In the genomic region with DNA sequence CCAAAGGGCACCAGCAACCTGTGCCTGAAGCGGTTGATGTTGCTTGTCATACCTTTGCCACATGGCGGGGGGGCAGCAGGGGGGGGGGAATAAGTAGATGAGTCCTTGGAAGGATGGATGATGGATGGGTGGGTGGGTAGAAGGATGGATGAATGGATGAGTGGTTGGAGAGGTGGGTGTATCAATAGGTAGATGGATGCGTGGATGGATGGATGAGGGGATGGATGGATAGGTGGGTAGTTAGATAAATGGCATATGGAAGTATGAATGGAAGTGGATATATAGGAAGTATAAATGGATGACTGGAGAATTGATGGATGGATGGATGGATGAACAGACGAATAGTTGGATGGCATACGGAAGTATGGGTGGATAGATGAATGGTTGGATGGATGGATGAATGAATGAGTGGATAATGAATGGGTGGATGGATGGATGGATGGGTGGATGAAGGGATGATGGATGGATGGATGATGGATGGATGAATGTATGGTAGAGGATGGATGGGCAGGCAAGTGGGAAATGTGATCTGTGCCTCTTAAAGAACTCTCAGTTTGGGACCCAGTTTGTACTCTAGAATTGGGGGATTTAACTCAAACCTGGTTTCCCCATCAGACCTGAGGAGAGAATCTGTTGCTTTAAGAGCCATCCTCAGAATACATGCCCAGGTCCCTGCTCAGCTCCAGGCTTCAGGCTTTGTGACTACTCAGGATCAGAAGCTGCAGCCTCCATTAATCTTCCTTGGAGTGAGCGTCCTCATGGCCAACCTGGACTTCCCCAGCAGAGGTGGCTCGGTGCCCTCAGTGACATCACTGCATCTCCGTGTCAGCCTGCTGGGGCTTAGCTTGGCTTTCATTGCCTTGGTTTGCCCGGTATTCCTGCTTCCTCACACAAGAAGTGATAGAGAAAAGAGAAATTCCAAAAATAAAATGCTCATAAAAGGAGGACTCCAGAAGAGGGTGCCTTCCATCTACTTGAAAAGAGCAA, we compare ENCODE assay signal across 18 cellular contexts. TPM values are rescaled to one million over a fixed set of nuclear protein-coding genes. Genes with fewer than 3 reads are reported as not detected.
DNase-seq lines count a peak whose midpoint lies in the region; ATAC-seq, FAIRE-seq and TF ChIP-seq lines count a peak whose summit lies in the region.
"Had no signal": no experiment of that assay in that cellular context is flagged by ENCODE, and none has a peak within 500 bp of the region (broad histone marks: within the 10 kb centered on the region; RNA-seq: fewer than 3 reads in every experiment).

No MANE protein-coding gene starts in this region.

- H3K27ac ChIP-seq in H1 (ENCODE audit: low read depth, low read length) (no peak overlapping the region), brain microvascular endothelial cell (no peak overlapping the region), Karpas-422 (ENCODE audit: low read length) (no peak overlapping the region)
- H3K27ac ChIP-seq: coronary artery, RWPE1 had no signal

- CTCF ChIA-PET in activated CD4-positive, alpha-beta memory T cell treated with anti-CD3 and anti-CD28 coated beads for 36 hours (lab: Charles Lee), result no interaction called here
- CTCF ChIA-PET in H1 (lab: Charles Lee; ENCODE audit: partially characterized antibody), result interaction anchor here (0.9 to 1.3 kb wide), 4 partner anchors 10 to 78 kb away, joined by 3 to 5 read pairs (median 4); no protein-coding TSS in a partner anchor

- H3K79me2 ChIP-seq in H1 (ENCODE audit: control insufficient read depth in 1 of 2, insufficient read depth in 2 of 2, low read length in 2 of 2), result no peaks in the 10 kb centered on the region
- no peaks in the 10 kb centered on the region for H3K79me2 ChIP-seq in Karpas-422 (ENCODE audit: low read length)

- no peaks in the 10 kb centered on the region for H3K27me3 Mint-ChIP-seq in stimulated activated naive CD8-positive, alpha-beta T cell treated with anti-CD3 and anti-CD28 coated beads, Interleukin-15, Interleukin-2, amounts not matched to agents 100 ng/mL and 50 ng/mL, for 24 hours
- H3K27me3 Mint-ChIP-seq in activated CD4-positive, alpha-beta memory T cell treated with anti-CD3 and anti-CD28 coated beads for 36 hours, result no peaks in the 10 kb centered on the region

- no peaks in the 10 kb centered on the region for H3K9me3 ChIP-seq in H1 (ENCODE audit: insufficient read depth in 2 of 2, low read depth in 1 of 2, low read length in 1 of 2)
- no peaks in the 10 kb centered on the region for H3K9me3 ChIP-seq in Karpas-422 (ENCODE audit: low read length)
- H3K9me3 ChIP-seq: mucosa of descending colon had no signal

- POLR2A ChIA-PET in activated CD4-positive, alpha-beta memory T cell treated with anti-CD3 and anti-CD28 coated beads for 36 hours (lab: Charles Lee), result interaction anchor here (0.6 kb wide), 1 partner anchor 285 kb away, joined by 3 read pairs; no protein-coding TSS in a partner anchor
- POLR2A ChIA-PET in H1 (lab: Charles Lee; ENCODE audit: partially characterized antibody), result no interaction called here

- TF ChIP-seq POLR2A in H1 (IDR thresholded peaks at IDR 0.05; ENCODE audit: control extremely low read depth in 1 of 2, low read depth in 2 of 2, low read length in 2 of 2), result no peak

- no peak overlapping the region for H3K14ac ChIP-seq in H1 (ENCODE audit: insufficient read length)

- H2BK12ac ChIP-seq in H1 (ENCODE audit: low read depth, low read length), result no peak overlapping the region

- no peak for TF ChIP-seq EP300 in H1 (IDR thresholded peaks at IDR 0.05; ENCODE audit: borderline replicate concordance in 1 of 2, low read depth in 2 of 2, low read length in 2 of 2)

- peaks cover 0 to 3% of the 10 kb centered on the region in 2 experiments for H4K20me1 ChIP-seq in H1 (replicated peaks in 1 of 2; ENCODE audit: control insufficient read depth in 1 of 2, insufficient read depth in 2 of 2, low read length in 2 of 2)
- H4K20me1 ChIP-seq in Karpas-422 (ENCODE audit: insufficient read depth, low read depth, low read length), result no peaks in the 10 kb centered on the region

- intact Hi-C loops in activated CD4-positive, alpha-beta memory T cell treated with anti-CD3 and anti-CD28 coated beads for 36 hours (cut with micrococcal nuclease), result no loop called here

- H3K4me3 ChIP-seq in H1 (ENCODE audit: extremely low read depth in 1 of 4, insufficient read depth in 2 of 4, low read depth in 3 of 4, low read length in 4 of 4) (no peak overlapping the region), brain microvascular endothelial cell (ENCODE audit: low read depth, low read length) (no peak overlapping the region), Karpas-422 (ENCODE audit: low read length) (no peak overlapping the region)
- H3K4me3 ChIP-seq: coronary artery, mucosa of descending colon had no signal

- no peak overlapping the region for H2BK20ac ChIP-seq in H1 (ENCODE audit: low read length)

- H2AK5ac ChIP-seq in H1 (ENCODE audit: low read depth, low read length), result no peak overlapping the region

- no peak for DNase-seq in stimulated activated naive CD8-positive, alpha-beta T cell treated with anti-CD3 and anti-CD28 coated beads, Interleukin-15, Interleukin-2, amounts not matched to agents 100 U/mL and 50 U/mL, for 24 hours
- no peak for DNase-seq in activated CD4-positive, alpha-beta memory T cell treated with anti-CD3 and anti-CD28 coated beads for 36 hours
- DNase-seq in H1 (ENCODE audit: low read depth in 1 of 2, low spot score in 2 of 2) (no peak), NCI-H526 treated with DMSO at 0.1 percent for 48 hours (lab: John Stamatoyannopoulos, UW) (no peak), brain microvascular endothelial cell (no peak), Karpas-422 (no peak)
- DNase-seq: activated effector memory CD4-positive, alpha-beta T cell treated with anti-CD3 and anti-CD28 coated beads, Interleukin-2, amount 50 U/mL, for 16 hours; GOT3; mucosa of descending colon; NCI-H1092 treated with DMSO at 0.1 percent for 48 hours; NCI-H524; nucleus accumbens; retina; stimulated activated CD8-positive, alpha-beta memory T cell treated with anti-CD3 and anti-CD28 coated beads, Interleukin-4, amount 100 ng/mL, for 48 hours had no signal

- no peak overlapping the region for H2BK15ac ChIP-seq in H1 (ENCODE audit: low read length)

- H3K56ac ChIP-seq in H1 (replicated peaks; ENCODE audit: insufficient read length, low read depth, low read length), result peak overlapping the region; percentile 53

- H3K23me2 ChIP-seq in H1 (ENCODE audit: low read depth, low read length), result peaks cover 5% of the 10 kb centered on the region; the same call in 1 of the 2 replicates

- H3K9ac ChIP-seq in H1 (replicated peaks in 1 of 4; ENCODE audit: extremely low read depth in 1 of 4, low read depth in 3 of 4, low read length in 3 of 4), result no peak overlapping the region
- no peak overlapping the region for H3K9ac ChIP-seq in Karpas-422 (ENCODE audit: low read length)

- in situ Hi-C loops in brain microvascular endothelial cell (cut with HindIII; ENCODE audit: low pct_ligation_motif_present, low sequenced_read_pairs), result no loop called here

- no peak overlapping the region for H3K18ac ChIP-seq in H1 (ENCODE audit: extremely low read depth, low read length)

- TF ChIP-seq CTCF in H1 (IDR thresholded peaks at IDR 0.05; ENCODE audit: control extremely low read depth in 1 of 3, insufficient read depth in 1 of 3, low read depth in 1 of 3, low read length in 3 of 3), result no peak
- no peak for TF ChIP-seq CTCF in brain microvascular endothelial cell (IDR thresholded peaks at IDR 0.05; ENCODE audit: low read depth, low read length, missing control alignments)

- no peak for FAIRE-seq in H1 (lab: Jason Lieb, UNC)

- H3K23ac ChIP-seq in H1 (ENCODE audit: insufficient read length), result no peak overlapping the region

- H2AFZ ChIP-seq in H1 (ENCODE audit: low read length) (no peak overlapping the region), Karpas-422 (ENCODE audit: low read length) (no peak overlapping the region)

- H3K27ac Mint-ChIP-seq in stimulated activated naive CD8-positive, alpha-beta T cell treated with anti-CD3 and anti-CD28 coated beads, Interleukin-15, Interleukin-2, amounts not matched to agents 100 ng/mL and 50 ng/mL, for 24 hours, result peak overlapping the region; percentile 10
- peak overlapping the region; percentile 52 for H3K27ac Mint-ChIP-seq in activated CD4-positive, alpha-beta memory T cell treated with anti-CD3 and anti-CD28 coated beads for 36 hours

- ATAC-seq in stimulated activated naive CD8-positive, alpha-beta T cell treated with anti-CD3 and anti-CD28 coated beads, Interleukin-15, Interleukin-2, amounts not matched to agents 100 U/mL and 50 U/mL, for 24 hours, result no peak
- ATAC-seq: mucosa of descending colon had no signal

- no peak overlapping the region for H4K8ac ChIP-seq in H1 (ENCODE audit: extremely low read depth, insufficient read depth, low read length)

- no peaks in the 10 kb centered on the region for H3K27me3 ChIP-seq in H1 (replicated peaks in 1 of 4; ENCODE audit: control insufficient read depth in 3 of 4, extremely low read depth in 1 of 4, insufficient read depth in 3 of 4, low read length in 3 of 4)
- H3K27me3 ChIP-seq in brain microvascular endothelial cell (replicated peaks), result no peaks in the 10 kb centered on the region
- no peaks in the 10 kb centered on the region for H3K27me3 ChIP-seq in Karpas-422 (ENCODE audit: low read length)

- H3K4me2 ChIP-seq in H1 (ENCODE audit: insufficient read depth in 1 of 2, low read depth in 2 of 2, low read length in 2 of 2) (no peak overlapping the region), Karpas-422 (ENCODE audit: low read depth, low read length, poor library complexity, severe bottlenecking) (no peak overlapping the region)

- no peak overlapping the region for H2BK120ac ChIP-seq in H1 (replicated peaks; ENCODE audit: low read depth, low read length)

- H3K36me3 Mint-ChIP-seq in stimulated activated naive CD8-positive, alpha-beta T cell treated with anti-CD3 and anti-CD28 coated beads, Interleukin-15, Interleukin-2, amounts not matched to agents 100 ng/mL and 50 ng/mL, for 24 hours (ENCODE audit: low read depth), result peaks cover 42% of the 10 kb centered on the region
- peaks cover 41% of the 10 kb centered on the region for H3K36me3 Mint-ChIP-seq in activated CD4-positive, alpha-beta memory T cell treated with anti-CD3 and anti-CD28 coated beads for 36 hours

- no peaks in the 10 kb centered on the region for H3K36me3 ChIP-seq in H1 (ENCODE audit: control insufficient read depth in 2 of 4, insufficient read depth in 4 of 4, low read length in 3 of 4)
- H3K36me3 ChIP-seq in brain microvascular endothelial cell (replicated peaks), result no peaks in the 10 kb centered on the region
- no peaks in the 10 kb centered on the region for H3K36me3 ChIP-seq in Karpas-422 (ENCODE audit: insufficient read depth, low read length)

- H3K4me3 Mint-ChIP-seq in stimulated activated naive CD8-positive, alpha-beta T cell treated with anti-CD3 and anti-CD28 coated beads, Interleukin-15, Interleukin-2, amounts not matched to agents 100 ng/mL and 50 ng/mL, for 24 hours, result no peak overlapping the region
- H3K4me3 Mint-ChIP-seq in activated CD4-positive, alpha-beta memory T cell treated with anti-CD3 and anti-CD28 coated beads for 36 hours, result no peak overlapping the region

- H3K4ac ChIP-seq in H1 (replicated peaks; ENCODE audit: insufficient read length, low read depth, low read length), result no peak overlapping the region

- H3K4me1 Mint-ChIP-seq in stimulated activated naive CD8-positive, alpha-beta T cell treated with anti-CD3 and anti-CD28 coated beads, Interleukin-15, Interleukin-2, amounts not matched to agents 100 ng/mL and 50 ng/mL, for 24 hours (ENCODE audit: low read depth), result peaks cover 61% of the 10 kb centered on the region
- H3K4me1 Mint-ChIP-seq in activated CD4-positive, alpha-beta memory T cell treated with anti-CD3 and anti-CD28 coated beads for 36 hours (ENCODE audit: low read depth), result peaks cover 60% of the 10 kb centered on the region

- TF ChIP-seq RAD21 in H1 (IDR thresholded peaks at IDR 0.05 in 1 of 2, conservative IDR thresholded peaks at IDR 0.05 in 1 of 2; ENCODE audit: low read depth in 2 of 2, low read length in 2 of 2), result no peak

- H3K9me3 Mint-ChIP-seq in stimulated activated naive CD8-positive, alpha-beta T cell treated with anti-CD3 and anti-CD28 coated beads, Interleukin-15, Interleukin-2, amounts not matched to agents 100 ng/mL and 50 ng/mL, for 24 hours, result no peaks in the 10 kb centered on the region
- H3K9me3 Mint-ChIP-seq in activated CD4-positive, alpha-beta memory T cell treated with anti-CD3 and anti-CD28 coated beads for 36 hours, result no peaks in the 10 kb centered on the region

- H3K79me1 ChIP-seq in H1 (ENCODE audit: low read depth, low read length), result no peaks in the 10 kb centered on the region

- no peak overlapping the region for H4K91ac ChIP-seq in H1 (replicated peaks; ENCODE audit: insufficient read length, low read length)

- H3K9me2 ChIP-seq in Karpas-422 (replicated peaks; ENCODE audit: insufficient read depth, low read length), result no peaks in the 10 kb centered on the region

- H3K4me1 ChIP-seq in H1 (replicated peaks in 1 of 4; ENCODE audit: control insufficient read depth in 3 of 4, insufficient read depth in 4 of 4, low read length in 3 of 4), result no peaks in the 10 kb centered on the region; a peak in 1 of 7 replicates
- H3K4me1 ChIP-seq in Karpas-422 (ENCODE audit: low read length), result peaks cover 11% of the 10 kb centered on the region

- H4K5ac ChIP-seq in H1 (ENCODE audit: insufficient read length, low read depth, low read length), result no peak overlapping the region

- WGBS in H1 (ENCODE audit: extremely low coverage in 1 of 2, insufficient coverage in 1 of 2, insufficient read length in 1 of 2, insufficient replicate concordance in 2 of 2, low coverage in 1 of 2, low lambda C conversion rate in 2 of 2, missing lambda C conversion rate in 1 of 2), 2 experiments, result 90 to 100% methylated on average over 3 to 9 of the region's 9 CpGs

- H2BK5ac ChIP-seq in H1 (ENCODE audit: low read depth, low read length), result no peak overlapping the region

RNA-seq across cellular contexts. Expression of a gene that starts 27.6 kb away (rescaled TPM):
- 10 to 100 TPM; 67.0 to 72.8 TPM for total RNA-seq in activated CD4-positive, alpha-beta memory T cell treated with anti-CD3 and anti-CD28 coated beads for 36 hours
- 5.5 and 6.2 TPM in 2 replicates for total RNA-seq in H1 (2021; fragmentation: NEBNext Ultra II Directional; extraction: Animal tissue kit (Norgen Biotek cat#: 25700))
- polyA plus RNA-seq in H1 (2011; rRNA removed), result 35.4 and 36.0 TPM in 2 replicates
- polyA plus RNA-seq in H1 (2011; cell fraction: cytosol; rRNA removed), result 22.6 TPM
- 16.8 TPM for polyA plus RNA-seq in H1 (2011; cell fraction: nucleus; rRNA removed)
- 6.3 to 11.3 TPM (median 8.3 TPM) in 4 replicates for polyA plus RNA-seq in H1 (2012, experiment 1 of 2)
- polyA plus RNA-seq in H1 (2012, experiment 2 of 2), result 10.7 TPM
- polyA plus RNA-seq in H1 (2013, experiment 1 of 2), result 8.2 TPM
- 9.4 TPM for polyA plus RNA-seq in H1 (2013, experiment 2 of 2)
- polyA minus RNA-seq in H1 (2011; rRNA and poly(A)+ RNA removed), result 5.2 and 7.2 TPM in 2 replicates
- polyA minus RNA-seq in H1 (2011; cell fraction: cytosol; rRNA and poly(A)+ RNA removed), result 8.8 TPM
- 7.3 TPM for polyA minus RNA-seq in H1 (2011; cell fraction: nucleus; rRNA and poly(A)+ RNA removed)
- total RNA-seq in Karpas-422 (2014; rRNA removed; shearing (Covaris generic); ENCODE audit: low replicate concordance), result 4.9 and 6.2 TPM in 2 replicates
- total RNA-seq: HT1080 had no signal
